In genomic region chr4:77613267-77613666, GRCh38 we compare ENCODE assay signal across 25 cellular contexts. TPM values are rescaled to one million over a fixed set of nuclear protein-coding genes. Genes with fewer than 3 reads are reported as not detected.
"Had no signal": no experiment of that assay in that cellular context is flagged by ENCODE, and none has a peak within 500 bp of the region (broad histone marks: within the 10 kb centered on the region; RNA-seq: fewer than 3 reads in every experiment).

No MANE protein-coding gene starts in this region.

- H3K36me3 ChIP-seq: esophagus muscularis mucosa, ovary, sigmoid colon, spleen had no signal

- ATAC-seq: activated CD4-positive, CD25-positive, alpha-beta regulatory T cell treated with anti-CD3 and anti-CD28 coated beads, Interleukin-2, amount 50 U/mL, for 24 hours; psoas muscle; stimulated activated memory B cell treated with anti-CD40 and anti-IgM and Interleukin-4, amounts not matched to agents 10 μg/mL and 1 μg/mL and 100 μg/mL, for 72 hours had no signal

- H3K4me1 Mint-ChIP-seq: activated CD4-positive, alpha-beta T cell treated with anti-CD3 and anti-CD28 coated beads, Interleukin-2, amount 10 ng/mL, durations not matched to agents 7 days and 5 days; neural crest cell had no signal

- DNase-seq: activated CD4-positive, alpha-beta T cell treated with anti-CD3 and anti-CD28 coated beads, Interleukin-2, amount 10 ng/mL, durations not matched to agents 7 days and 5 days; activated CD8-positive, alpha-beta memory T cell treated with anti-CD3 and anti-CD28 coated beads, Interleukin-2, amount 50 U/mL, for 48 hours; activated effector memory CD4-positive, alpha-beta T cell treated with anti-CD3 and anti-CD28 coated beads, Interleukin-2, amount 50 U/mL, for 16 hours; activated naive CD4-positive, alpha-beta T cell treated with anti-CD3 and anti-CD28 coated beads, Interleukin-2, amount 50 U/mL, for 16 hours; activated T-cell treated with anti-CD3 and anti-CD28 coated beads, Interleukin-2, amount 50 U/mL, for 48 hours; aorta; effector CD8-positive, alpha-beta T cell; foreskin fibroblast; hippocampal formation; midbrain; ovary; psoas muscle; sigmoid colon; spleen; stimulated activated CD4-positive, alpha-beta T cell treated with anti-CD3 and anti-CD28 coated beads, Interleukin-4, amount 100 ng/mL, for 4 hours had no signal

- H3K27ac ChIP-seq: esophagus muscularis mucosa, ovary, psoas muscle, sigmoid colon, spleen had no signal

- H3K27me3 Mint-ChIP-seq: dendritic cell treated with granulocyte-macrophage colony-stimulating factor and Interleukin-4, amounts not matched to agents 40 ng/mL and 50 ng/mL, for 4 days had no signal

- H3K4me3 Mint-ChIP-seq: activated CD4-positive, alpha-beta T cell treated with anti-CD3 and anti-CD28 coated beads, Interleukin-2, amount 10 ng/mL, durations not matched to agents 7 days and 5 days; dendritic cell treated with granulocyte-macrophage colony-stimulating factor and Interleukin-4, amounts not matched to agents 40 ng/mL and 50 ng/mL, for 4 days; neural crest cell; stimulated activated memory B cell treated with anti-CD40 and anti-IgM and Interleukin-4, amounts not matched to agents 10 μg/mL and 1 μg/mL and 100 μg/mL, for 72 hours; T-helper 1 cell treated with Interleukin-12 subunit alpha and Interleukin-12 subunit beta and Interleukin-4 antibody, amounts not matched to agents 30 μg/mL and 1 μg/mL, for 36 hours had no signal

- H3K36me3 Mint-ChIP-seq: stimulated activated memory B cell treated with anti-CD40 and anti-IgM and Interleukin-4, amounts not matched to agents 10 μg/mL and 1 μg/mL and 100 μg/mL, for 72 hours had no signal

- H3K27me3 ChIP-seq: esophagus muscularis mucosa, ovary, sigmoid colon, spleen had no signal

- H3K9me3 ChIP-seq: esophagus muscularis mucosa, ovary, psoas muscle, sigmoid colon, spleen had no signal

- H3K9me3 Mint-ChIP-seq: activated CD4-positive, alpha-beta T cell treated with anti-CD3 and anti-CD28 coated beads, Interleukin-2, amount 10 ng/mL, durations not matched to agents 7 days and 5 days; dendritic cell treated with granulocyte-macrophage colony-stimulating factor and Interleukin-4, amounts not matched to agents 40 ng/mL and 50 ng/mL, for 4 days; stimulated activated memory B cell treated with anti-CD40 and anti-IgM and Interleukin-4, amounts not matched to agents 10 μg/mL and 1 μg/mL and 100 μg/mL, for 72 hours; T-helper 1 cell treated with Interleukin-12 subunit alpha and Interleukin-12 subunit beta and Interleukin-4 antibody, amounts not matched to agents 30 μg/mL and 1 μg/mL, for 36 hours had no signal

- H3K4me1 ChIP-seq: esophagus muscularis mucosa, psoas muscle, sigmoid colon had no signal

- H3K27ac Mint-ChIP-seq: activated CD4-positive, alpha-beta T cell treated with anti-CD3 and anti-CD28 coated beads, Interleukin-2, amount 10 ng/mL, durations not matched to agents 7 days and 5 days; dendritic cell treated with granulocyte-macrophage colony-stimulating factor and Interleukin-4, amounts not matched to agents 40 ng/mL and 50 ng/mL, for 4 days; stimulated activated memory B cell treated with anti-CD40 and anti-IgM and Interleukin-4, amounts not matched to agents 10 μg/mL and 1 μg/mL and 100 μg/mL, for 72 hours; T-helper 1 cell treated with Interleukin-12 subunit alpha and Interleukin-12 subunit beta and Interleukin-4 antibody, amounts not matched to agents 30 μg/mL and 1 μg/mL, for 36 hours had no signal

- H3K4me3 ChIP-seq: esophagus muscularis mucosa, ovary, psoas muscle, sigmoid colon, spleen had no signal

RNA-seq across cellular contexts. Expression of gene CXCL13, which starts 7.6 kb away (rescaled TPM):
- total RNA-seq: activated CD4-positive, alpha-beta T cell treated with anti-CD3 and anti-CD28 coated beads, Interleukin-2, amount 10 ng/mL, durations not matched to agents 7 days and 5 days; aorta; cerebellum; endothelial cell of umbilical vein; glomerular endothelial cell; lung microvascular endothelial cell; neural crest cell; sigmoid colon had no signal
- polyA plus RNA-seq: endothelial cell of umbilical vein had no signal
